8 cellular contexts compared by ENCODE assay signal in genomic region chr6:158283304-158284005, GRCh38. TPM values are rescaled to one million over a fixed set of nuclear protein-coding genes. Genes with fewer than 3 reads are reported as not detected.
DNase-seq lines count a peak whose midpoint lies in the region; ATAC-seq and TF ChIP-seq lines count a peak whose summit lies in the region.

No MANE protein-coding gene starts in this region.

- H3K27ac Mint-ChIP-seq in activated T-helper 2 cell treated with anti-CD3 and anti-CD28 coated beads, Interferon-gamma antibody, Interleukin-2, Interleukin-4, amounts not matched to agents 10 μg/mL and 5 μg/mL and 100 μg/mL, durations not matched to agents 14 hours and 24 hours and 36 hours = peak overlapping the region; percentile 14

- H3K36me3 Mint-ChIP-seq in activated T-helper 2 cell treated with anti-CD3 and anti-CD28 coated beads, Interferon-gamma antibody, Interleukin-2, Interleukin-4, amounts not matched to agents 10 μg/mL and 5 μg/mL and 100 μg/mL, durations not matched to agents 14 hours and 24 hours and 36 hours (ENCODE audit: low read depth) = no peaks in the 10 kb centered on the region

- intact Hi-C loops in A673 (cut with micrococcal nuclease; ENCODE audit: unreplicated experiment) = no loop called here
- intact Hi-C loops in activated T-helper 2 cell treated with anti-CD3 and anti-CD28 coated beads, Interferon-gamma antibody, Interleukin-2, Interleukin-4, amounts not matched to agents 10 μg/mL and 5 μg/mL and 100 μg/mL, durations not matched to agents 14 hours and 24 hours and 36 hours (cut with micrococcal nuclease) = no loop called here

- H3K4me1 ChIP-seq in A673 (ENCODE audit: insufficient read depth, low read length, poor library complexity, severe bottlenecking) (peaks cover 30% of the 10 kb centered on the region), iPS-20b (ENCODE audit: insufficient read depth, low read length) (peaks cover 30% of the 10 kb centered on the region)

- ATAC-seq in GM21786 (IDR thresholded peaks at IDR 0.05; ENCODE audit: unreplicated experiment) = peak; percentile 74
- ATAC-seq in HG03280 (IDR thresholded peaks at IDR 0.05; ENCODE audit: unreplicated experiment) = no peak
- no peak for ATAC-seq in GM19455 (IDR thresholded peaks at IDR 0.05; ENCODE audit: unreplicated experiment)
- no peak for ATAC-seq in HG03175 (IDR thresholded peaks at IDR 0.05; ENCODE audit: unreplicated experiment)

- no peaks in the 10 kb centered on the region for H3K9me3 Mint-ChIP-seq in activated T-helper 2 cell treated with anti-CD3 and anti-CD28 coated beads, Interferon-gamma antibody, Interleukin-2, Interleukin-4, amounts not matched to agents 10 μg/mL and 5 μg/mL and 100 μg/mL, durations not matched to agents 14 hours and 24 hours and 36 hours

- no TSS peak for BruUV-seq in A673 (replicated peaks; lab: Mats Ljungman, UMichigan)

- H3K4me3 ChIP-seq in A673 (ENCODE audit: low read depth, low read length, poor library complexity, severe bottlenecking) (no peak overlapping the region), iPS-20b (ENCODE audit: low read length) (peak overlapping the region; percentile 49; the same call in 1 of the 2 replicates)

- H3K36me3 ChIP-seq in A673 (ENCODE audit: insufficient read depth, low read length, poor library complexity, severe bottlenecking) (no peaks in the 10 kb centered on the region), iPS-20b (ENCODE audit: insufficient read depth, low read depth, low read length) (no peaks in the 10 kb centered on the region)

- POLR2A ChIA-PET in A673 (lab: Charles Lee; ENCODE audit: low non-redundant PET) = no interaction called here

- H3K4me3 Mint-ChIP-seq in activated T-helper 2 cell treated with anti-CD3 and anti-CD28 coated beads, Interferon-gamma antibody, Interleukin-2, Interleukin-4, amounts not matched to agents 10 μg/mL and 5 μg/mL and 100 μg/mL, durations not matched to agents 14 hours and 24 hours and 36 hours (ENCODE audit: low read depth) = no peak overlapping the region

- H3K27me3 ChIP-seq in A673 (replicated peaks; ENCODE audit: insufficient read depth, low read depth, low read length, poor library complexity) = no peaks in the 10 kb centered on the region
- H3K27me3 ChIP-seq in iPS-20b (ENCODE audit: insufficient read depth, low read length) = no peaks in the 10 kb centered on the region

- no peak for TF ChIP-seq CTCF in A673 (conservative IDR thresholded peaks at IDR 0.05; ENCODE audit: low read depth, low read length)

- H3K4me1 Mint-ChIP-seq in activated T-helper 2 cell treated with anti-CD3 and anti-CD28 coated beads, Interferon-gamma antibody, Interleukin-2, Interleukin-4, amounts not matched to agents 10 μg/mL and 5 μg/mL and 100 μg/mL, durations not matched to agents 14 hours and 24 hours and 36 hours (ENCODE audit: low read depth) = peaks cover 27% of the 10 kb centered on the region

- CTCF ChIA-PET in A673 (lab: Charles Lee) = no interaction called here

- no peaks in the 10 kb centered on the region for H3K27me3 Mint-ChIP-seq in activated T-helper 2 cell treated with anti-CD3 and anti-CD28 coated beads, Interferon-gamma antibody, Interleukin-2, Interleukin-4, amounts not matched to agents 10 μg/mL and 5 μg/mL and 100 μg/mL, durations not matched to agents 14 hours and 24 hours and 36 hours (ENCODE audit: low read depth)

- H3K9ac ChIP-seq in iPS-20b (ENCODE audit: low read depth, low read length) = peak overlapping the region; percentile 68; the same call in 1 of the 2 replicates

- peak overlapping the region; percentile 10 for H3K27ac ChIP-seq in A673 (ENCODE audit: low read depth, low read length, poor library complexity, severe bottlenecking)
- H3K27ac ChIP-seq in iPS-20b (ENCODE audit: low read length) = peak overlapping the region; percentile 50

- no peak for DNase-seq in A673 (ENCODE audit: low spot score)
- no peak for DNase-seq in activated T-helper 2 cell treated with anti-CD3 and anti-CD28 coated beads, Interferon-gamma antibody, Interleukin-2, Interleukin-4, amounts not matched to agents 10 μg/mL and 5 μg/mL and 100 μg/mL, durations not matched to agents 14 hours and 24 hours and 36 hours (ENCODE audit: low spot score)
- no peak for DNase-seq in NCI-H1417 treated with DMSO at 0.1 percent for 48 hours (lab: John Stamatoyannopoulos, UW)

- H3K9me3 ChIP-seq in A673 (ENCODE audit: low read depth, low read length, poor library complexity, severe bottlenecking) (no peaks in the 10 kb centered on the region), iPS-20b (ENCODE audit: insufficient read depth, low read depth, low read length) (no peaks in the 10 kb centered on the region)

RNA-seq across cellular contexts. Expression of gene TULP4, which starts 28.8 kb away (rescaled TPM):
- 76.0 and 82.0 TPM in 2 replicates for total RNA-seq in A673 (2021)
- 19.8 and 22.8 TPM in 2 replicates for total RNA-seq in activated T-helper 2 cell treated with anti-CD3 and anti-CD28 coated beads, Interferon-gamma antibody, Interleukin-2, Interleukin-4, amounts not matched to agents 10 μg/mL and 5 μg/mL and 100 μg/mL, durations not matched to agents 14 hours and 24 hours and 36 hours
